Comparison of ENCODE assay signal across 14 cellular contexts in genomic region chr12:120416490-120417216, GRCh38. TPM values are rescaled to one million over a fixed set of nuclear protein-coding genes. Genes with fewer than 3 reads are reported as not detected.
DNase-seq lines count a peak whose midpoint lies in the region; ATAC-seq, FAIRE-seq and TF ChIP-seq lines count a peak whose summit lies in the region.
"Had no signal": no experiment of that assay in that cellular context is flagged by ENCODE, and none has a peak within 500 bp of the region (broad histone marks: within the 10 kb centered on the region; RNA-seq: fewer than 3 reads in every experiment).

No MANE protein-coding gene starts in this region.

- no peak for TF ChIP-seq CTCF in K562 (IDR thresholded peaks at IDR 0.05 in 2 of 3, conservative IDR thresholded peaks at IDR 0.05 in 1 of 3; ENCODE audit: insufficient read depth in 2 of 3, low read depth in 1 of 3, low read length in 3 of 3)
- TF ChIP-seq CTCF in neural progenitor cell (IDR thresholded peaks at IDR 0.05) = no peak
- TF ChIP-seq CTCF in tibial artery (IDR thresholded peaks at IDR 0.05) = no peak

- peaks cover 44% of the 10 kb centered on the region for H3K4me1 Mint-ChIP-seq in neural progenitor cell
- no peaks in the 10 kb centered on the region for H3K4me1 Mint-ChIP-seq in stimulated activated memory B cell treated with anti-CD40 and anti-IgM and Interleukin-4, amounts not matched to agents 10 μg/mL and 1 μg/mL and 100 μg/mL, for 72 hours

- in situ Hi-C loops in K562 (cut with MboI) = no loop called here

- no TSS peak for BruUV-seq in K562 (replicated peaks; lab: Mats Ljungman, UMichigan)

- peaks cover 36% of the 10 kb centered on the region for H3F3A ChIP-seq in neural progenitor cell (ENCODE audit: low read depth)

- no peaks in the 10 kb centered on the region for H3K9me1 ChIP-seq in K562 (ENCODE audit: control insufficient read depth, insufficient read depth, low read length)

- no peak for FAIRE-seq in K562 (lab: Jason Lieb, UNC)
- FAIRE-seq: HTR-8/SVneo had no signal

- peak; percentile 74 for DNase-seq in DMS 273 (lab: John Stamatoyannopoulos, UW; ENCODE audit: unreplicated experiment)
- peak; percentile 78 to 85 for DNase-seq in NCI-H524 (lab: John Stamatoyannopoulos, UW)
- no peak for DNase-seq in K562 (ENCODE audit: extremely low read depth in 1 of 4, low spot score in 3 of 4)
- no peak for DNase-seq in neural progenitor cell (ENCODE audit: low spot score)
- no peak for DNase-seq in tibial artery
- no peak for DNase-seq in activated CD4-positive, CD25-positive, alpha-beta regulatory T cell treated with anti-CD3 and anti-CD28 coated beads, Interleukin-2, amount 50 U/mL, for 72 hours
- DNase-seq: 8988T, AML-193, GF-D8, HCEC 1CT, HFFc6 had no signal

- H3K9me3 Mint-ChIP-seq in neural progenitor cell = no peaks in the 10 kb centered on the region
- H3K9me3 Mint-ChIP-seq in stimulated activated memory B cell treated with anti-CD40 and anti-IgM and Interleukin-4, amounts not matched to agents 10 μg/mL and 1 μg/mL and 100 μg/mL, for 72 hours = no peaks in the 10 kb centered on the region
- H3K9me3 Mint-ChIP-seq: HFFc6 had no signal

- no peak for TF ChIP-seq RAD21 in K562 (CRISPR knock-in tag; conservative IDR thresholded peaks at IDR 0.05 in 1 of 2, IDR thresholded peaks at IDR 0.05 in 1 of 2)

- H2AFZ ChIP-seq in K562 (ENCODE audit: low read depth, low read length) = no peak overlapping the region
- H2AFZ ChIP-seq in neural progenitor cell (replicated peaks) = no peak overlapping the region

- peaks cover 4% of the 10 kb centered on the region for H3K27me3 Mint-ChIP-seq in neural progenitor cell (ENCODE audit: insufficient read depth, low read depth)
- peaks cover 48% of the 10 kb centered on the region for H3K27me3 Mint-ChIP-seq in stimulated activated memory B cell treated with anti-CD40 and anti-IgM and Interleukin-4, amounts not matched to agents 10 μg/mL and 1 μg/mL and 100 μg/mL, for 72 hours

- CTCF ChIA-PET in K562 (lab: Yijun Ruan, JAX; ENCODE audit: low intra/inter-chr PET ratio) = no interaction called here

- intact Hi-C loops in K562 (cut with micrococcal nuclease) (no loop called here), tibial artery (cut with DNase I; ENCODE audit: low total_unique reads) (no loop called here)

- peak overlapping the region; percentile 66 for H3K27ac Mint-ChIP-seq in neural progenitor cell
- H3K27ac Mint-ChIP-seq in stimulated activated memory B cell treated with anti-CD40 and anti-IgM and Interleukin-4, amounts not matched to agents 10 μg/mL and 1 μg/mL and 100 μg/mL, for 72 hours = no peak overlapping the region
- H3K27ac Mint-ChIP-seq: HFFc6 had no signal

- no peaks in the 10 kb centered on the region for H3K79me2 ChIP-seq in K562 (ENCODE audit: control insufficient read depth, insufficient read depth, low read length)
- no peaks in the 10 kb centered on the region for H3K79me2 ChIP-seq in neural progenitor cell (ENCODE audit: low read depth)

- H4K20me1 ChIP-seq in K562 (replicated peaks; ENCODE audit: control insufficient read depth, insufficient read depth, low read length) = no peaks in the 10 kb centered on the region
- H4K20me1 ChIP-seq in neural progenitor cell (ENCODE audit: low read depth) = no peaks in the 10 kb centered on the region
- H4K20me1 ChIP-seq: BLaER1 had no signal

- WGBS in K562 (ENCODE audit: insufficient coverage, low coverage, missing lambda C conversion rate) = 14% methylated on average over 7 of the region's 7 CpGs

- peaks cover 16 to 21% of the 10 kb centered on the region in 2 experiments for H3K27me3 ChIP-seq in K562 (ENCODE audit: control insufficient read depth in 2 of 2, insufficient read depth in 2 of 2, low read length in 2 of 2)
- H3K27me3 ChIP-seq in neural progenitor cell = no peaks in the 10 kb centered on the region
- peaks cover 0 to 25% of the 10 kb centered on the region in 2 donors for H3K27me3 ChIP-seq in tibial artery
- H3K27me3 ChIP-seq: BLaER1 had no signal

- POLR2A ChIA-PET in K562 (lab: Yijun Ruan, JAX) = interaction anchor here (0.5 to 1.3 kb wide), 2 partner anchors 39 to 42 kb away, joined by 3 read pairs; no protein-coding TSS in a partner anchor

- TF ChIP-seq EP300 in K562 (IDR thresholded peaks at IDR 0.05; ENCODE audit: low read length) = no peak

- H3K9me3 ChIP-seq in K562 (replicated peaks; ENCODE audit: control insufficient read depth, insufficient read depth, low read depth, low read length) = no peaks in the 10 kb centered on the region
- no peaks in the 10 kb centered on the region for H3K9me3 ChIP-seq in neural progenitor cell (ENCODE audit: low read depth)
- H3K9me3 ChIP-seq in tibial artery = no peaks in the 10 kb centered on the region
- H3K9me3 ChIP-seq: BLaER1 had no signal

- peak overlapping the region; percentile 43 for H3K4me3 Mint-ChIP-seq in neural progenitor cell
- H3K4me3 Mint-ChIP-seq in stimulated activated memory B cell treated with anti-CD40 and anti-IgM and Interleukin-4, amounts not matched to agents 10 μg/mL and 1 μg/mL and 100 μg/mL, for 72 hours = no peak overlapping the region
- H3K4me3 Mint-ChIP-seq: HFFc6 had no signal

- H3K27ac ChIP-seq in K562 (ENCODE audit: extremely low read depth, low read depth, low read length) (no peak overlapping the region), neural progenitor cell (no peak overlapping the region), tibial artery (no peak overlapping the region)
- H3K27ac ChIP-seq: BLaER1 had no signal

- H3K4me1 ChIP-seq in K562 (replicated peaks in 1 of 2; ENCODE audit: control insufficient read depth in 2 of 2, insufficient read depth in 2 of 2, low read length in 2 of 2) (peaks cover 0 to 4% of the 10 kb centered on the region in 2 experiments; a peak in 1 of 5 replicates), neural progenitor cell (peaks cover 21% of the 10 kb centered on the region), tibial artery (no peaks in the 10 kb centered on the region)

- H3K9ac ChIP-seq in K562 (ENCODE audit: insufficient read depth in 1 of 2, low read depth in 2 of 2, low read length in 2 of 2) = no peak overlapping the region
- no peak overlapping the region for H3K9ac ChIP-seq in neural progenitor cell
- H3K9ac ChIP-seq: BLaER1 had no signal

- no peak for TF ChIP-seq POLR2A in K562 (conservative IDR thresholded peaks at IDR 0.05)

- no peak overlapping the region for H3K4me2 ChIP-seq in K562 (ENCODE audit: insufficient read depth, low read length)
- no peak overlapping the region for H3K4me2 ChIP-seq in neural progenitor cell
- H3K4me2 ChIP-seq: BLaER1 had no signal

- ATAC-seq in K562 = no peak
- ATAC-seq in stimulated activated memory B cell treated with anti-CD40 and anti-IgM and Interleukin-4, amounts not matched to agents 10 μg/mL and 1 μg/mL and 100 μg/mL, for 72 hours = no peak

- no peak overlapping the region for H3K4me3 ChIP-seq in K562
- no peak overlapping the region for H3K4me3 ChIP-seq in neural progenitor cell
- no peak overlapping the region for H3K4me3 ChIP-seq in tibial artery
- H3K4me3 ChIP-seq: BLaER1 had no signal

- H3K36me3 ChIP-seq in K562 (ENCODE audit: control insufficient read depth, insufficient read depth, low read length) (no peaks in the 10 kb centered on the region), neural progenitor cell (no peaks in the 10 kb centered on the region), tibial artery (no peaks in the 10 kb centered on the region)
- H3K36me3 ChIP-seq: BLaER1 had no signal

- peaks cover 2% of the 10 kb centered on the region for H3K36me3 Mint-ChIP-seq in neural progenitor cell
- no peaks in the 10 kb centered on the region for H3K36me3 Mint-ChIP-seq in stimulated activated memory B cell treated with anti-CD40 and anti-IgM and Interleukin-4, amounts not matched to agents 10 μg/mL and 1 μg/mL and 100 μg/mL, for 72 hours

RNA-seq across cellular contexts. Expression of gene COX6A1, which starts 21.3 kb away (rescaled TPM):
- 82.0 and 133 TPM in 2 replicates for total RNA-seq in K562 (2011; cell fraction: chromatin; rRNA removed; ENCODE audit: low replicate concordance)
- 297 and 320 TPM in 2 replicates for total RNA-seq in K562 (2011; cell fraction: nucleolus; rRNA removed)
- 251 and 255 TPM in 2 replicates for total RNA-seq in K562 (2011; cell fraction: nucleoplasm; rRNA removed)
- total RNA-seq in K562 (2014; rRNA removed) = 931 and 1,004 TPM in 2 replicates
- total RNA-seq in K562 (2014; rRNA removed; fragmentation: Illumina TruSeq; extraction: Trizol) = 412 and 414 TPM in 2 replicates
- 602 and 624 TPM in 2 replicates for total RNA-seq in K562 (2015; rRNA removed; fragmentation: Illumina TruSeq; extraction: Trizol)
- 597 and 695 TPM in 2 replicates for total RNA-seq in K562 (2021)
- polyA plus RNA-seq in K562 (2011; rRNA removed) = 767 and 895 TPM in 2 replicates
- polyA plus RNA-seq in K562 (2011; cell fraction: cytosol; rRNA removed) = 2,103 and 2,986 TPM in 2 replicates
- 1,412 and 1,636 TPM in 2 replicates for polyA plus RNA-seq in K562 (2011; cell fraction: nucleus; rRNA removed)
- polyA plus RNA-seq in K562 (2012) = 684 and 920 TPM in 2 replicates
- polyA plus RNA-seq in K562 (2014; fragmentation: Illumina TruSeq; extraction: Trizol) = 978 and 1,143 TPM in 2 replicates
- 1,000 to 10,000 TPM; 3,092 to 4,142 TPM for polyA plus RNA-seq in K562 (2014; fragmentation: Nextera tagmentation; extraction: Ambion mirVana)
- 1,391 and 1,423 TPM in 2 replicates for polyA plus RNA-seq in K562 (2014; rRNA removed)
- polyA minus RNA-seq in K562 (2011; rRNA and poly(A)+ RNA removed) = 235 and 279 TPM in 2 replicates
- polyA minus RNA-seq in K562 (2011; cell fraction: cytosol; rRNA and poly(A)+ RNA removed) = 175 and 210 TPM in 2 replicates
- polyA minus RNA-seq in K562 (2011; cell fraction: nucleus; rRNA and poly(A)+ RNA removed) = 147 and 169 TPM in 2 replicates
- 296 and 432 TPM in 2 replicates for total RNA-seq in neural progenitor cell (ENCODE audit: low replicate concordance)

RNA-seq across cellular contexts. Expression of gene TRIAP1, which starts 29.5 kb away (rescaled TPM):
- 11.4 and 14.2 TPM in 2 replicates for total RNA-seq in K562 (2011; cell fraction: chromatin; rRNA removed; ENCODE audit: low replicate concordance)
- 14.3 and 14.8 TPM in 2 replicates for total RNA-seq in K562 (2011; cell fraction: nucleolus; rRNA removed)
- 17.2 and 23.1 TPM in 2 replicates for total RNA-seq in K562 (2011; cell fraction: nucleoplasm; rRNA removed)
- total RNA-seq in K562 (2014; rRNA removed) = 37.3 and 38.8 TPM in 2 replicates
- 78.4 and 80.9 TPM in 2 replicates for total RNA-seq in K562 (2014; rRNA removed; fragmentation: Illumina TruSeq; extraction: Trizol)
- total RNA-seq in K562 (2015; rRNA removed; fragmentation: Illumina TruSeq; extraction: Trizol) = 56.3 and 65.4 TPM in 2 replicates
- 53.2 and 55.3 TPM in 2 replicates for total RNA-seq in K562 (2021)
- 53.5 and 85.7 TPM in 2 replicates for polyA plus RNA-seq in K562 (2011; rRNA removed)
- polyA plus RNA-seq in K562 (2011; cell fraction: cytosol; rRNA removed) = 12.9 and 27.2 TPM in 2 replicates
- polyA plus RNA-seq in K562 (2011; cell fraction: nucleus; rRNA removed) = 10.3 and 16.9 TPM in 2 replicates
- polyA plus RNA-seq in K562 (2012) = 28.3 and 77.9 TPM in 2 replicates
- 59.8 and 64.9 TPM in 2 replicates for polyA plus RNA-seq in K562 (2014; fragmentation: Illumina TruSeq; extraction: Trizol)
- 100 to 1,000 TPM; 354 TPM for polyA plus RNA-seq in K562 (2014; fragmentation: Nextera tagmentation; extraction: Ambion mirVana)
- 60.6 and 73.3 TPM in 2 replicates for polyA plus RNA-seq in K562 (2014; rRNA removed)
- 27.3 and 27.5 TPM in 2 replicates for polyA minus RNA-seq in K562 (2011; rRNA and poly(A)+ RNA removed)
- polyA minus RNA-seq in K562 (2011; cell fraction: cytosol; rRNA and poly(A)+ RNA removed) = 16.0 and 19.2 TPM in 2 replicates
- 5.7 and 13.3 TPM in 2 replicates for polyA minus RNA-seq in K562 (2011; cell fraction: nucleus; rRNA and poly(A)+ RNA removed)
- 47.2 and 72.1 TPM in 2 replicates for total RNA-seq in neural progenitor cell (ENCODE audit: low replicate concordance)

RNA-seq across cellular contexts. Expression of gene GATC, which starts 29.6 kb away (rescaled TPM):
- 17.9 and 20.6 TPM in 2 replicates for total RNA-seq in K562 (2011; cell fraction: chromatin; rRNA removed; ENCODE audit: low replicate concordance)
- total RNA-seq in K562 (2011; cell fraction: nucleolus; rRNA removed) = 14.3 and 15.7 TPM in 2 replicates
- total RNA-seq in K562 (2011; cell fraction: nucleoplasm; rRNA removed) = 22.1 and 34.4 TPM in 2 replicates
- total RNA-seq in K562 (2014; rRNA removed) (22.2 and 29.0 TPM in 2 replicates), K562 (2014; rRNA removed; fragmentation: Illumina TruSeq; extraction: Trizol) (28.2 and 29.5 TPM in 2 replicates), K562 (2015; rRNA removed; fragmentation: Illumina TruSeq; extraction: Trizol) (27.1 and 29.0 TPM in 2 replicates), K562 (2021) (52.6 and 53.6 TPM in 2 replicates), neural progenitor cell (ENCODE audit: low replicate concordance) (21.9 and 29.1 TPM in 2 replicates)
- polyA plus RNA-seq in K562 (2011; rRNA removed) (30.1 and 38.9 TPM in 2 replicates), K562 (2014; fragmentation: Illumina TruSeq; extraction: Trizol) (29.7 and 38.9 TPM in 2 replicates), K562 (2014; fragmentation: Nextera tagmentation; extraction: Ambion mirVana) (10 to 100 TPM in 1 of 2 experiments, 1 to 10 TPM in 1; 5.8 to 14.3 TPM), K562 (2014; rRNA removed) (24.0 and 24.2 TPM in 2 replicates)
- polyA plus RNA-seq in K562 (2011; cell fraction: cytosol; rRNA removed) = 18.8 and 22.9 TPM in 2 replicates
- 21.7 and 29.0 TPM in 2 replicates for polyA plus RNA-seq in K562 (2011; cell fraction: nucleus; rRNA removed)
- 18.9 and 20.0 TPM in 2 replicates for polyA plus RNA-seq in K562 (2012)
- polyA minus RNA-seq in K562 (2011; rRNA and poly(A)+ RNA removed) = 27.7 and 28.0 TPM in 2 replicates
- 11.5 and 11.9 TPM in 2 replicates for polyA minus RNA-seq in K562 (2011; cell fraction: cytosol; rRNA and poly(A)+ RNA removed)
- polyA minus RNA-seq in K562 (2011; cell fraction: nucleus; rRNA and poly(A)+ RNA removed) = 7.8 and 10.0 TPM in 2 replicates

RNA-seq across cellular contexts. Expression of gene MSI1, which starts 47.7 kb away (rescaled TPM):
- not detected in 2 replicates for total RNA-seq in K562 (2011; cell fraction: chromatin; rRNA removed; ENCODE audit: low replicate concordance)
- total RNA-seq in K562 (2011; cell fraction: nucleolus; rRNA removed) = not detected in 2 replicates
- total RNA-seq in K562 (2011; cell fraction: nucleoplasm; rRNA removed) = not detected in 2 replicates
- total RNA-seq in K562 (2014; rRNA removed) = not detected in 2 replicates
- not detected in 2 replicates for total RNA-seq in K562 (2014; rRNA removed; fragmentation: Illumina TruSeq; extraction: Trizol)
- total RNA-seq in K562 (2015; rRNA removed; fragmentation: Illumina TruSeq; extraction: Trizol) = not detected in 2 replicates
- total RNA-seq in K562 (2021) = 0.16 TPM in 2 replicates
- polyA plus RNA-seq in K562 (2011; rRNA removed) = 0.04 TPM in 1 of 2 replicates, not detected in the other
- polyA plus RNA-seq in K562 (2011; cell fraction: cytosol; rRNA removed) = 0.03 TPM in 1 of 2 replicates, not detected in the other
- polyA plus RNA-seq in K562 (2011; cell fraction: nucleus; rRNA removed) = 0.04 and 0.06 TPM in 2 replicates
- 0.04 TPM in 1 of 2 replicates, not detected in the other for polyA plus RNA-seq in K562 (2012)
- not detected in 2 replicates for polyA plus RNA-seq in K562 (2014; fragmentation: Illumina TruSeq; extraction: Trizol)
- polyA plus RNA-seq in K562 (2014; fragmentation: Nextera tagmentation; extraction: Ambion mirVana) = not detected
- polyA plus RNA-seq in K562 (2014; rRNA removed) = not detected in 2 replicates
- 0.33 TPM in 1 of 2 replicates, not detected in the other for polyA minus RNA-seq in K562 (2011; rRNA and poly(A)+ RNA removed)
- polyA minus RNA-seq in K562 (2011; cell fraction: cytosol; rRNA and poly(A)+ RNA removed) = not detected in 2 replicates
- not detected in 2 replicates for polyA minus RNA-seq in K562 (2011; cell fraction: nucleus; rRNA and poly(A)+ RNA removed)
- total RNA-seq in neural progenitor cell (ENCODE audit: low replicate concordance) = 40.2 and 48.6 TPM in 2 replicates
- total RNA-seq: HFFc6 had no signal

RNA-seq across cellular contexts. Expression of gene SRSF9, which starts 52.9 kb away (rescaled TPM):
- total RNA-seq in K562 (2011; cell fraction: chromatin; rRNA removed; ENCODE audit: low replicate concordance) = 133 and 204 TPM in 2 replicates
- 102 and 104 TPM in 2 replicates for total RNA-seq in K562 (2011; cell fraction: nucleolus; rRNA removed)
- 154 and 192 TPM in 2 replicates for total RNA-seq in K562 (2011; cell fraction: nucleoplasm; rRNA removed)
- total RNA-seq in K562 (2014; rRNA removed) (255 and 271 TPM in 2 replicates), K562 (2014; rRNA removed; fragmentation: Illumina TruSeq; extraction: Trizol) (230 and 244 TPM in 2 replicates), K562 (2015; rRNA removed; fragmentation: Illumina TruSeq; extraction: Trizol) (241 and 243 TPM in 2 replicates), K562 (2021) (280 and 286 TPM in 2 replicates), neural progenitor cell (ENCODE audit: low replicate concordance) (257 and 273 TPM in 2 replicates)
- polyA plus RNA-seq in K562 (2011; rRNA removed) (159 and 203 TPM in 2 replicates), K562 (2014; fragmentation: Illumina TruSeq; extraction: Trizol) (180 and 188 TPM in 2 replicates), K562 (2014; fragmentation: Nextera tagmentation; extraction: Ambion mirVana) (10 to 100 TPM; 40.3 to 50.5 TPM), K562 (2014; rRNA removed) (291 and 296 TPM in 2 replicates)
- 126 and 188 TPM in 2 replicates for polyA plus RNA-seq in K562 (2011; cell fraction: cytosol; rRNA removed)
- 163 and 219 TPM in 2 replicates for polyA plus RNA-seq in K562 (2011; cell fraction: nucleus; rRNA removed)
- 188 and 307 TPM in 2 replicates for polyA plus RNA-seq in K562 (2012)
- 130 and 156 TPM in 2 replicates for polyA minus RNA-seq in K562 (2011; rRNA and poly(A)+ RNA removed)
- polyA minus RNA-seq in K562 (2011; cell fraction: cytosol; rRNA and poly(A)+ RNA removed) = 94.9 and 103 TPM in 2 replicates
- polyA minus RNA-seq in K562 (2011; cell fraction: nucleus; rRNA and poly(A)+ RNA removed) = 76.5 and 108 TPM in 2 replicates

Comparison
In these comparisons a context has a peak if more than half of its experiments do, and no peak if none do; other contexts are left out.
1. DNase-seq: peak in DMS 273 (single experiment) and NCI-H524 (2 of 2); none in K562 (0 of 4), neural progenitor cell (single experiment), tibial artery (0 of 2) and activated CD4-positive, CD25-positive, alpha-beta regulatory T cell treated with anti-CD3 and anti-CD28 coated beads, Interleukin-2, amount 50 U/mL, for 72 hours (single experiment).